In the genomic region with DNA sequence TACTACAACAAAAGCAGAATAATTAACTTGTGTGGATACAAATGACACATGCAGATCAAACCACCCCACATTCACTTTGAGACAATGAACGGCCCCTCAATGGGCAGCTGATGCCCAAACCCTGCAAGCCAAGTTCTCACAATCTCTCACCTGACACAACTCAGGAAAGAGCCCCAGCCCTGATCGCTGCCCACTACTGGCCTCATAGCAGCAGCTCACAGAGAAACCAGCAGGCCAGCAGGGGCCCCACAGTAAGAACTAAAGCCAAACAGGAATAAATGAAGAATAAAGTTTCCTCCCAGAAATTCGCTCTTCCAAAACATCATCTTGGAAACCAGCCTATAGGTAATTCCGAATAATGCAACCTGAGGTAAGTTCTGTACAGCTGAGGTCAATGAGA, we compare ENCODE assay signal across 15 cellular contexts. TPM values are rescaled to one million over a fixed set of nuclear protein-coding genes. Genes with fewer than 3 reads are reported as not detected.
DNase-seq lines count a peak whose midpoint lies in the region; ATAC-seq, FAIRE-seq and TF ChIP-seq lines count a peak whose summit lies in the region.
"Had no signal": no experiment of that assay in that cellular context is flagged by ENCODE, and none has a peak within 500 bp of the region (broad histone marks: within the 10 kb centered on the region; RNA-seq: fewer than 3 reads in every experiment).

No MANE protein-coding gene starts in this region.

- peaks cover 40% of the 10 kb centered on the region for H3K4me1 Mint-ChIP-seq in activated CD8-positive, alpha-beta T cell treated with anti-CD3 and anti-CD28 coated beads for 36 hours (ENCODE audit: low read depth)
- H3K4me1 Mint-ChIP-seq in chondrocyte (ENCODE audit: low read depth), result no peaks in the 10 kb centered on the region

- H3K36me3 Mint-ChIP-seq in activated CD8-positive, alpha-beta T cell treated with anti-CD3 and anti-CD28 coated beads for 36 hours (ENCODE audit: low read depth), result peaks cover 69% of the 10 kb centered on the region
- peaks cover 26% of the 10 kb centered on the region for H3K36me3 Mint-ChIP-seq in chondrocyte (ENCODE audit: low read depth)

- CTCF ChIA-PET in activated CD8-positive, alpha-beta T cell treated with anti-CD3 and anti-CD28 coated beads for 36 hours (lab: Charles Lee), result interaction anchor here (0.8 to 2.2 kb wide), 4 partner anchors 10 to 40 kb away, joined by 3 to 6 read pairs (median 4); no protein-coding TSS in a partner anchor

- H3K27ac Mint-ChIP-seq in activated CD8-positive, alpha-beta T cell treated with anti-CD3 and anti-CD28 coated beads for 36 hours, result peak overlapping the region; percentile 32
- H3K27ac Mint-ChIP-seq in chondrocyte (ENCODE audit: unreplicated experiment), result no peak overlapping the region

- FAIRE-seq in HTR-8/SVneo (lab: Jason Lieb, UNC), result no peak

- POLR2A ChIA-PET in activated CD8-positive, alpha-beta T cell treated with anti-CD3 and anti-CD28 coated beads for 36 hours (lab: Charles Lee), result interaction anchor here (0.9 to 1.1 kb wide), 2 partner anchors 9 to 16 kb away, joined by 3 to 5 read pairs; no protein-coding TSS in a partner anchor

- no peak for ATAC-seq in activated CD8-positive, alpha-beta T cell treated with anti-CD3 and anti-CD28 coated beads for 36 hours
- ATAC-seq in GM18873 (IDR thresholded peaks at IDR 0.05; ENCODE audit: low FRiP score, unreplicated experiment), result no peak

- intact Hi-C loops in activated CD8-positive, alpha-beta T cell treated with anti-CD3 and anti-CD28 coated beads for 36 hours (cut with micrococcal nuclease), result no loop called here

- H3K9me3 Mint-ChIP-seq in activated CD8-positive, alpha-beta T cell treated with anti-CD3 and anti-CD28 coated beads for 36 hours, result no peaks in the 10 kb centered on the region
- H3K9me3 Mint-ChIP-seq in chondrocyte (ENCODE audit: low read depth), result no peaks in the 10 kb centered on the region

- H3K4me3 Mint-ChIP-seq in activated CD8-positive, alpha-beta T cell treated with anti-CD3 and anti-CD28 coated beads for 36 hours, result no peak overlapping the region
- no peak overlapping the region for H3K4me3 Mint-ChIP-seq in chondrocyte (ENCODE audit: unreplicated experiment)

- no peaks in the 10 kb centered on the region for H3K27me3 Mint-ChIP-seq in activated CD8-positive, alpha-beta T cell treated with anti-CD3 and anti-CD28 coated beads for 36 hours
- H3K27me3 Mint-ChIP-seq in chondrocyte (ENCODE audit: low read depth), result no peaks in the 10 kb centered on the region

- TF ChIP-seq CTCF in 22Rv1 (IDR thresholded peaks at IDR 0.05) (peak; percentile 34), GM12872 (IDR thresholded peaks at IDR 0.05; ENCODE audit: insufficient read depth, low read depth, low read length) (peak; percentile 15; the same call in 1 of the 3 replicates), chondrocyte (IDR thresholded peaks at IDR 0.05) (no peak)
- TF ChIP-seq CTCF in activated CD8-positive, alpha-beta T cell treated with anti-CD3 and anti-CD28 coated beads for 36 hours (IDR thresholded peaks at IDR 0.05), result no peak

- H3K27ac ChIP-seq in 22Rv1, result no peak overlapping the region
- H3K27ac ChIP-seq: vagina had no signal

- DNase-seq in activated CD8-positive, alpha-beta T cell treated with anti-CD3 and anti-CD28 coated beads for 36 hours, result no peak
- DNase-seq in iPS-NIHi11 (ENCODE audit: low spot score) (peak; percentile 35), chondrocyte (ENCODE audit: low spot score) (no peak), HTR-8/SVneo (ENCODE audit: insufficient read length, low spot score) (no peak)
- no peak for DNase-seq in stimulated activated naive CD4-positive, alpha-beta T cell (lab: John Stamatoyannopoulos, UW)
- DNase-seq: activated CD4-positive, alpha-beta T cell treated with anti-CD3 and anti-CD28 coated beads for 1 hour; activated gamma-delta T cell; mesenchymal stem cell; MG63; posterior cingulate gyrus; stimulated activated CD4-positive, alpha-beta T cell treated with anti-CD3 and anti-CD28 coated beads, Interleukin-1b, Interleukin-23, amount 100 ng/mL, for 48 hours had no signal

RNA-seq across cellular contexts. Expression of a gene that starts 7.7 kb away (rescaled TPM):
- 10 to 100 TPM; 24.4 to 24.7 TPM for total RNA-seq in activated CD8-positive, alpha-beta T cell treated with anti-CD3 and anti-CD28 coated beads for 36 hours
- 33.2 to 42.1 TPM (median 36.1 TPM) in 3 replicates for total RNA-seq in chondrocyte

Comparison
In these comparisons a context has a peak if more than half of its experiments do, and no peak if none do; other contexts are left out.
1. CTCF ChIP-seq: peak in 22Rv1 (single experiment) and GM12872 (single experiment); none in activated CD8-positive, alpha-beta T cell treated with anti-CD3 and anti-CD28 coated beads for 36 hours (single experiment) and chondrocyte (single experiment).